9 cellular contexts compared by ENCODE assay signal in the genomic region with DNA sequence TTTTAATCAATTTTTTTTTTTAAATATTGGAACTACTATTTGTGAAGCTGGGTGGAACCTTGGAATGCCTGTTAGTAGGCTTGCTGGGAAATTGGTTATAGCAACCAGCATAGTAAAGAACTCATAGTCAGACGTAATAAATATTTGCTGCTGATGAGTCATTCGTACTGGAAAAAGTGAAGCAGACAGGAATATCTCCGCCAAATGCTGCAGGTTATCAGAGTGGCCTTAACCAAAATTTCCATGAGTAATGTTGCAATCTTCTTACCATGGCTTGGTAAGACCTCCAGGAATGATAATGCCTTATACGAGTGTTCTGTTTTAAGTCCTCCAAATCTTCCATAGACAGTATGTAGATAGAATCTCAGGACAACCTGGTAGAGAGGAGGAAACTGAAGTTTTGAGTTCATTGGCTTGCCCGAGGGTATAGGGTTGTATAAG. TPM values are rescaled to one million over a fixed set of nuclear protein-coding genes. Genes with fewer than 3 reads are reported as not detected.
DNase-seq lines count a peak whose midpoint lies in the region; ATAC-seq and TF ChIP-seq lines count a peak whose summit lies in the region.
"Had no signal": no experiment of that assay in that cellular context is flagged by ENCODE, and none has a peak within 500 bp of the region (broad histone marks: within the 10 kb centered on the region; RNA-seq: fewer than 3 reads in every experiment).

No MANE protein-coding gene starts in this region.

- H3K27ac Mint-ChIP-seq in activated CD4-positive, alpha-beta memory T cell treated with anti-CD3 and anti-CD28 coated beads for 36 hours, result peak overlapping the region; percentile 70
- H3K27ac Mint-ChIP-seq in activated CD4-positive, alpha-beta memory T cell treated with anti-CD3 and anti-CD28 coated beads, Interleukin-2, amount 10 ng/mL, durations not matched to agents 7 days and 5 days, result no peak overlapping the region

- H3K27me3 Mint-ChIP-seq in activated CD4-positive, alpha-beta memory T cell treated with anti-CD3 and anti-CD28 coated beads for 36 hours, result no peaks in the 10 kb centered on the region
- H3K27me3 Mint-ChIP-seq in activated CD4-positive, alpha-beta memory T cell treated with anti-CD3 and anti-CD28 coated beads, Interleukin-2, amount 10 ng/mL, durations not matched to agents 7 days and 5 days, result no peaks in the 10 kb centered on the region

- no peaks in the 10 kb centered on the region for H3K27me3 ChIP-seq in tibial artery
- H3K27me3 ChIP-seq: BLaER1 treated with 17β-estradiol and CSF1 and Interleukin-3, amounts not matched to agents 10 nM and 100 nM had no signal

- ATAC-seq in GM21423 (IDR thresholded peaks at IDR 0.05; ENCODE audit: unreplicated experiment), result no peak

- intact Hi-C loops in activated CD4-positive, alpha-beta memory T cell treated with anti-CD3 and anti-CD28 coated beads for 36 hours (cut with micrococcal nuclease), result loop anchor here (1.0 to 10.0 kb wide), 4 partner anchors 35 to 721 kb away; a partner anchor contains a TSS
- intact Hi-C loops in tibial artery (cut with DNase I; ENCODE audit: low total_unique reads), result no loop called here

- H3K4me1 Mint-ChIP-seq in activated CD4-positive, alpha-beta memory T cell treated with anti-CD3 and anti-CD28 coated beads for 36 hours (ENCODE audit: low read depth), result peaks cover 65% of the 10 kb centered on the region
- peaks cover 64% of the 10 kb centered on the region for H3K4me1 Mint-ChIP-seq in activated CD4-positive, alpha-beta memory T cell treated with anti-CD3 and anti-CD28 coated beads, Interleukin-2, amount 10 ng/mL, durations not matched to agents 7 days and 5 days

- no peaks in the 10 kb centered on the region for H3K36me3 Mint-ChIP-seq in activated CD4-positive, alpha-beta memory T cell treated with anti-CD3 and anti-CD28 coated beads for 36 hours
- peaks cover 8% of the 10 kb centered on the region for H3K36me3 Mint-ChIP-seq in activated CD4-positive, alpha-beta memory T cell treated with anti-CD3 and anti-CD28 coated beads, Interleukin-2, amount 10 ng/mL, durations not matched to agents 7 days and 5 days (ENCODE audit: low read depth)

- H3K4me3 Mint-ChIP-seq in activated CD4-positive, alpha-beta memory T cell treated with anti-CD3 and anti-CD28 coated beads for 36 hours, result no peak overlapping the region
- H3K4me3 Mint-ChIP-seq in activated CD4-positive, alpha-beta memory T cell treated with anti-CD3 and anti-CD28 coated beads, Interleukin-2, amount 10 ng/mL, durations not matched to agents 7 days and 5 days, result no peak overlapping the region

- H3K4me1 ChIP-seq in tibial artery, result peaks cover 0 to 95% (median 69%) of the 10 kb centered on the region in 4 donors

- CTCF ChIA-PET in activated CD4-positive, alpha-beta memory T cell treated with anti-CD3 and anti-CD28 coated beads for 36 hours (lab: Charles Lee), result interaction anchor here (1.0 to 1.8 kb wide), 2 partner anchors 31 to 146 kb away, joined by 3 to 6 read pairs; no protein-coding TSS in a partner anchor
- CTCF ChIA-PET in activated CD4-positive, alpha-beta memory T cell treated with anti-CD3 and anti-CD28 coated beads, Interleukin-2, amount 10 ng/mL, durations not matched to agents 7 days and 5 days (lab: Charles Lee), result no interaction called here

- no peaks in the 10 kb centered on the region for H3K9me3 ChIP-seq in tibial artery

- H3K9me3 Mint-ChIP-seq in activated CD4-positive, alpha-beta memory T cell treated with anti-CD3 and anti-CD28 coated beads for 36 hours, result no peaks in the 10 kb centered on the region
- H3K9me3 Mint-ChIP-seq in activated CD4-positive, alpha-beta memory T cell treated with anti-CD3 and anti-CD28 coated beads, Interleukin-2, amount 10 ng/mL, durations not matched to agents 7 days and 5 days, result no peaks in the 10 kb centered on the region

- peak overlapping the region; percentile 68 to 71 for H3K27ac ChIP-seq in tibial artery
- H3K27ac ChIP-seq: BLaER1 treated with 17β-estradiol and CSF1 and Interleukin-3, amounts not matched to agents 10 nM and 100 nM had no signal

- no peak for DNase-seq in activated CD4-positive, alpha-beta memory T cell treated with anti-CD3 and anti-CD28 coated beads for 36 hours
- no peak for DNase-seq in activated CD4-positive, alpha-beta memory T cell treated with anti-CD3 and anti-CD28 coated beads, Interleukin-2, amount 10 ng/mL, durations not matched to agents 7 days and 5 days
- DNase-seq in amniotic stem cell (lab: John Stamatoyannopoulos, UW) (peak; percentile 90), islet precursor cell (peak; percentile 75), tibial artery (no peak), epidermal melanocyte (ENCODE audit: insufficient read length, low spot score) (no peak), NCI-H446 (lab: John Stamatoyannopoulos, UW) (no peak)

- H3K36me3 ChIP-seq in tibial artery, result no peaks in the 10 kb centered on the region

- TF ChIP-seq CTCF in tibial artery (IDR thresholded peaks at IDR 0.05), result no peak

- H3K4me3 ChIP-seq in tibial artery, result no peak overlapping the region
- H3K4me3 ChIP-seq: BLaER1 treated with 17β-estradiol and CSF1 and Interleukin-3, amounts not matched to agents 10 nM and 100 nM had no signal

- POLR2A ChIA-PET in activated CD4-positive, alpha-beta memory T cell treated with anti-CD3 and anti-CD28 coated beads for 36 hours (lab: Charles Lee), result interaction anchor here (1.0 to 6.0 kb wide), 2 partner anchors 20 to 32 kb away, joined by 4 to 56 read pairs; a partner anchor contains a TSS
- POLR2A ChIA-PET in activated CD4-positive, alpha-beta memory T cell treated with anti-CD3 and anti-CD28 coated beads, Interleukin-2, amount 10 ng/mL, durations not matched to agents 7 days and 5 days (lab: Charles Lee), result interaction anchor here (1.7 to 1.8 kb wide), 2 partner anchors 29 to 34 kb away, joined by 4 to 8 read pairs; a partner anchor contains a TSS

RNA-seq across cellular contexts. Expression of a gene that starts 34.2 kb away (rescaled TPM):
- 10 to 100 TPM; 23.4 to 24.6 TPM for total RNA-seq in activated CD4-positive, alpha-beta memory T cell treated with anti-CD3 and anti-CD28 coated beads for 36 hours
- total RNA-seq in activated CD4-positive, alpha-beta memory T cell treated with anti-CD3 and anti-CD28 coated beads, Interleukin-2, amount 10 ng/mL, durations not matched to agents 7 days and 5 days, result 10 to 100 TPM; 18.0 to 18.8 TPM

Comparison
In these comparisons a context has a peak if more than half of its experiments do, and no peak if none do; other contexts are left out.
1. DNase-seq: peak in amniotic stem cell (single experiment) and islet precursor cell (single experiment); none in activated CD4-positive, alpha-beta memory T cell treated with anti-CD3 and anti-CD28 coated beads for 36 hours (single experiment), activated CD4-positive, alpha-beta memory T cell treated with anti-CD3 and anti-CD28 coated beads, Interleukin-2, amount 10 ng/mL, durations not matched to agents 7 days and 5 days (single experiment), tibial artery (0 of 2), epidermal melanocyte (single experiment) and NCI-H446 (0 of 2).